In the genomic region with DNA sequence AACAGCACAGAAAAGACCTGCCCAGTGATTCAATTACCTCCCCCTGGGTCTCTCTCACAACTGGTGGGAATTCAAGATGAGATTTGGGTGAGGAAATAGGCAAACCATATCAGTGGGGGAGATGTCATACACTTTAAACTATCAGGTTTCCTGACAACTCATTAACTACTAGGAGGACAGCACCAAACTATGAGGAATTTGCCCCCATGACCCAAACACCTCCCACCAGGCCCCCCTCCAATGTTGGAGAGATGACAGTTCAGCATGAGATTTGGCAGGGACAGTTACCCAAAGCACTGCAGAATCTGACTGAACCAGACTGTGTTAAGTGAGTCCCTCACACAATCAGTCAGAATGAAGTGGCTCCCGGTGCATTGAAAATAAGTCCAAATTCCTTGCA, we compare ENCODE assay signal across 1 cellular context.
TF ChIP-seq lines count a peak whose summit lies in the region.

No MANE protein-coding gene starts in this region.

TF ChIP-seq in GM23338, 12 proteins besides CTCF, POLR2A, EP300 and RAD21 (continued from another document):
- TF ChIP-seq, protein P1, sequence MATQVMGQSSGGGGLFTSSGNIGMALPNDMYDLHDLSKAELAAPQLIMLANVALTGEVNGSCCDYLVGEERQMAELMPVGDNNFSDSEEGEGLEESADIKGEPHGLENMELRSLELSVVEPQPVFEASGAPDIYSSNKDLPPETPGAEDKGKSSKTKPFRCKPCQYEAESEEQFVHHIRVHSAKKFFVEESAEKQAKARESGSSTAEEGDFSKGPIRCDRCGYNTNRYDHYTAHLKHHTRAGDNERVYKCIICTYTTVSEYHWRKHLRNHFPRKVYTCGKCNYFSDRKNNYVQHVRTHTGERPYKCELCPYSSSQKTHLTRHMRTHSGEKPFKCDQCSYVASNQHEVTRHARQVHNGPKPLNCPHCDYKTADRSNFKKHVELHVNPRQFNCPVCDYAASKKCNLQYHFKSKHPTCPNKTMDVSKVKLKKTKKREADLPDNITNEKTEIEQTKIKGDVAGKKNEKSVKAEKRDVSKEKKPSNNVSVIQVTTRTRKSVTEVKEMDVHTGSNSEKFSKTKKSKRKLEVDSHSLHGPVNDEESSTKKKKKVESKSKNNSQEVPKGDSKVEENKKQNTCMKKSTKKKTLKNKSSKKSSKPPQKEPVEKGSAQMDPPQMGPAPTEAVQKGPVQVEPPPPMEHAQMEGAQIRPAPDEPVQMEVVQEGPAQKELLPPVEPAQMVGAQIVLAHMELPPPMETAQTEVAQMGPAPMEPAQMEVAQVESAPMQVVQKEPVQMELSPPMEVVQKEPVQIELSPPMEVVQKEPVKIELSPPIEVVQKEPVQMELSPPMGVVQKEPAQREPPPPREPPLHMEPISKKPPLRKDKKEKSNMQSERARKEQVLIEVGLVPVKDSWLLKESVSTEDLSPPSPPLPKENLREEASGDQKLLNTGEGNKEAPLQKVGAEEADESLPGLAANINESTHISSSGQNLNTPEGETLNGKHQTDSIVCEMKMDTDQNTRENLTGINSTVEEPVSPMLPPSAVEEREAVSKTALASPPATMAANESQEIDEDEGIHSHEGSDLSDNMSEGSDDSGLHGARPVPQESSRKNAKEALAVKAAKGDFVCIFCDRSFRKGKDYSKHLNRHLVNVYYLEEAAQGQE (IDR thresholded peaks at IDR 0.05; ENCODE audit: unreplicated experiment) = no peak
- TF ChIP-seq NANOG (IDR thresholded peaks at IDR 0.05; ENCODE audit: borderline replicate concordance) (no peak), EZH2phosphoT487 (IDR thresholded peaks at IDR 0.05; ENCODE audit: unreplicated experiment) (no peak), POLR2AphosphoS5 (IDR thresholded peaks at IDR 0.05; ENCODE audit: low read depth) (no peak), EZH2 (IDR thresholded peaks at IDR 0.05; ENCODE audit: low read depth, unreplicated experiment) (no peak)
- TF ChIP-seq, protein P2, sequence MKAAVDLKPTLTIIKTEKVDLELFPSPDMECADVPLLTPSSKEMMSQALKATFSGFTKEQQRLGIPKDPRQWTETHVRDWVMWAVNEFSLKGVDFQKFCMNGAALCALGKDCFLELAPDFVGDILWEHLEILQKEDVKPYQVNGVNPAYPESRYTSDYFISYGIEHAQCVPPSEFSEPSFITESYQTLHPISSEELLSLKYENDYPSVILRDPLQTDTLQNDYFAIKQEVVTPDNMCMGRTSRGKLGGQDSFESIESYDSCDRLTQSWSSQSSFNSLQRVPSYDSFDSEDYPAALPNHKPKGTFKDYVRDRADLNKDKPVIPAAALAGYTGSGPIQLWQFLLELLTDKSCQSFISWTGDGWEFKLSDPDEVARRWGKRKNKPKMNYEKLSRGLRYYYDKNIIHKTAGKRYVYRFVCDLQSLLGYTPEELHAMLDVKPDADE (IDR thresholded peaks at IDR 0.05) = no peak
